Comparison of ENCODE assay signal across 16 cellular contexts in genomic region chr6:89118931-89119330, GRCh38. TPM values are rescaled to one million over a fixed set of nuclear protein-coding genes. Genes with fewer than 3 reads are reported as not detected.
A peak's percentile ranks its signal among the peaks of the same experiment; 100 is the strongest.
DNase-seq lines count a peak whose midpoint lies in the region; ATAC-seq, FAIRE-seq and TF ChIP-seq lines count a peak whose summit lies in the region.
"Had no signal": no experiment of that assay in that cellular context is flagged by ENCODE, and none has a peak within 500 bp of the region (broad histone marks: within the 10 kb centered on the region; RNA-seq: fewer than 3 reads in every experiment).

No MANE protein-coding gene starts in this region.

- H3K79me2 ChIP-seq in osteoblast (ENCODE audit: insufficient read depth, low read length): no peaks in the 10 kb centered on the region

- FAIRE-seq in small intestine (lab: Jason Lieb, UNC): no peak

- H3K36me3 Mint-ChIP-seq in T-helper 1 cell treated with Interleukin-12 subunit alpha and Interleukin-12 subunit beta and Interleukin-4 antibody, amounts not matched to agents 30 μg/mL and 1 μg/mL, for 36 hours (ENCODE audit: low read depth): peaks cover 2% of the 10 kb centered on the region
- H3K36me3 Mint-ChIP-seq in effector memory CD8-positive, alpha-beta T cell (ENCODE audit: insufficient read depth): peaks cover 3% of the 10 kb centered on the region

- H3K9me3 ChIP-seq in osteoblast (ENCODE audit: low read depth, low read length) (no peaks in the 10 kb centered on the region), small intestine (ENCODE audit: control insufficient read depth, low read depth) (no peaks in the 10 kb centered on the region), BE2C (no peaks in the 10 kb centered on the region)
- H3K9me3 ChIP-seq: adrenal gland, SJSA1, upper lobe of right lung had no signal

- H3K36me3 ChIP-seq in osteoblast (ENCODE audit: insufficient read depth, low read length) (no peaks in the 10 kb centered on the region), small intestine (ENCODE audit: control insufficient read depth in 2 of 2, insufficient read depth in 2 of 2, low read length in 2 of 2) (no peaks in the 10 kb centered on the region), BE2C (peaks cover 4% of the 10 kb centered on the region; the same call in 1 of the 2 replicates)
- H3K36me3 ChIP-seq: adrenal gland, upper lobe of right lung had no signal

- H3K4me1 ChIP-seq in osteoblast (ENCODE audit: insufficient read depth, low read length) (no peaks in the 10 kb centered on the region), small intestine (ENCODE audit: control insufficient read depth in 2 of 2, insufficient read depth in 1 of 2, low read depth in 1 of 2, low read length in 1 of 2) (peaks cover 0 to 3% of the 10 kb centered on the region in 2 donors), BE2C (no peaks in the 10 kb centered on the region; the same call in 1 of the 2 replicates)

- H3K27ac ChIP-seq in osteoblast (ENCODE audit: low read depth, low read length) (no peak overlapping the region), small intestine (ENCODE audit: low read depth in 1 of 2, low read length in 1 of 2) (no peak overlapping the region)
- H3K27ac ChIP-seq: adrenal gland, SJSA1, upper lobe of right lung had no signal

- H3K27me3 ChIP-seq in osteoblast (ENCODE audit: insufficient read depth, low read length): peaks cover 21% of the 10 kb centered on the region
- H3K27me3 ChIP-seq in small intestine (ENCODE audit: control insufficient read depth in 2 of 2, insufficient read depth in 2 of 2, low read length in 2 of 2): no peaks in the 10 kb centered on the region
- H3K27me3 ChIP-seq in BE2C: no peaks in the 10 kb centered on the region
- H3K27me3 ChIP-seq: adrenal gland, upper lobe of right lung had no signal

- H3K27ac Mint-ChIP-seq in T-helper 1 cell treated with Interleukin-12 subunit alpha and Interleukin-12 subunit beta and Interleukin-4 antibody, amounts not matched to agents 30 μg/mL and 1 μg/mL, for 36 hours: no peak overlapping the region
- peak overlapping the region in 1 of 2 donors; percentile 16 for H3K27ac Mint-ChIP-seq in effector memory CD8-positive, alpha-beta T cell

- no peak for ATAC-seq in effector memory CD8-positive, alpha-beta T cell (replicated peaks)

- no peak overlapping the region for H3K4me3 ChIP-seq in osteoblast (ENCODE audit: insufficient read depth, low read length)
- no peak overlapping the region for H3K4me3 ChIP-seq in small intestine (ENCODE audit: low read depth in 1 of 2, low read length in 2 of 2)
- no peak overlapping the region for H3K4me3 ChIP-seq in BE2C (ENCODE audit: low read depth, low read length)

- DNase-seq in T-helper 1 cell (no peak), M059J (ENCODE audit: low read depth) (peak; percentile 5), osteoblast (ENCODE audit: insufficient read length, low spot score, missing footprints) (peak; percentile 76), SIG-M5 treated with dmso at 0.1 percent for 504 hours (lab: John Stamatoyannopoulos, UW; ENCODE audit: unreplicated experiment) (no peak), small intestine (no peak), BE2C (no peak)
- DNase-seq in effector memory CD8-positive, alpha-beta T cell: no peak
- DNase-seq: GDM1, hippocampal formation, NCI-H1417 treated with DMSO at 0.1 percent for 48 hours, NCI-H748 treated with DMSO at 0.1 percent for 48 hours, upper lobe of right lung had no signal

- TF ChIP-seq CTCF in osteoblast (IDR thresholded peaks at IDR 0.05; ENCODE audit: extremely low read depth, low read depth, low read length) (no peak), BE2C (IDR thresholded peaks at IDR 0.05; ENCODE audit: low read depth, low read length) (no peak)

- whole genome bisulfite sequencing in small intestine, 3 donors: 78 to 89% (median 85%) methylated on average over 8 of the region's 8 CpGs

- no peaks in the 10 kb centered on the region for H4K20me1 ChIP-seq in osteoblast (ENCODE audit: insufficient read depth, low read length)

- H2AFZ ChIP-seq in osteoblast (ENCODE audit: low read length): no peak overlapping the region

- H3K4me1 Mint-ChIP-seq in T-helper 1 cell treated with Interleukin-12 subunit alpha and Interleukin-12 subunit beta and Interleukin-4 antibody, amounts not matched to agents 30 μg/mL and 1 μg/mL, for 36 hours (ENCODE audit: low read depth): peaks cover 6% of the 10 kb centered on the region
- H3K4me1 Mint-ChIP-seq in effector memory CD8-positive, alpha-beta T cell (ENCODE audit: low read depth in 2 of 2): peaks cover 6% of the 10 kb centered on the region in 2 donors

- H3K4me2 ChIP-seq in osteoblast (ENCODE audit: insufficient read depth, low read length): no peak overlapping the region

- H3K4me3 Mint-ChIP-seq in T-helper 1 cell treated with Interleukin-12 subunit alpha and Interleukin-12 subunit beta and Interleukin-4 antibody, amounts not matched to agents 30 μg/mL and 1 μg/mL, for 36 hours: peak overlapping the region; percentile 66
- H3K4me3 Mint-ChIP-seq in effector memory CD8-positive, alpha-beta T cell: peak overlapping the region; percentile 65 to 85

- H3K27me3 Mint-ChIP-seq in T-helper 1 cell treated with Interleukin-12 subunit alpha and Interleukin-12 subunit beta and Interleukin-4 antibody, amounts not matched to agents 30 μg/mL and 1 μg/mL, for 36 hours (ENCODE audit: low read depth): peaks cover 44% of the 10 kb centered on the region
- no peaks in the 10 kb centered on the region for H3K27me3 Mint-ChIP-seq in effector memory CD8-positive, alpha-beta T cell

- H3K9me3 Mint-ChIP-seq in T-helper 1 cell treated with Interleukin-12 subunit alpha and Interleukin-12 subunit beta and Interleukin-4 antibody, amounts not matched to agents 30 μg/mL and 1 μg/mL, for 36 hours: no peaks in the 10 kb centered on the region
- no peaks in the 10 kb centered on the region for H3K9me3 Mint-ChIP-seq in effector memory CD8-positive, alpha-beta T cell

RNA-seq across cellular contexts. Expression of gene SRSF12, which starts 1.1 kb away (rescaled TPM):
- not detected in 2 replicates for total RNA-seq in M059J (2014; rRNA removed; shearing (Covaris generic))
- total RNA-seq in osteoblast: under 0.01 and 0.29 TPM in 2 replicates
- under 1 TPM in 1 of 3 donors, not detected in 2; 0.15 TPM for polyA plus RNA-seq in small intestine
- polyA plus RNA-seq in BE2C (2012; ENCODE audit: insufficient read depth, insufficient read length, low read depth): 4.6 TPM
- total RNA-seq: lung microvascular endothelial cell, upper lobe of right lung had no signal

RNA-seq across cellular contexts. Expression of gene PM20D2, which starts 26.9 kb away (rescaled TPM):
- 6.1 and 12.4 TPM in 2 replicates for total RNA-seq in M059J (2014; rRNA removed; shearing (Covaris generic))
- total RNA-seq in osteoblast: 2.4 and 2.9 TPM in 2 replicates
- polyA plus RNA-seq in small intestine: 10 to 100 TPM in 1 of 3 donors, 1 to 10 TPM in 2; 2.4 to 10.4 (median 4.7) TPM
- 7.2 TPM for polyA plus RNA-seq in BE2C (2012; ENCODE audit: insufficient read depth, insufficient read length, low read depth)

RNA-seq across cellular contexts. Expression of gene PNRC1, which starts 38.4 kb away (rescaled TPM):
- 20.3 and 31.1 TPM in 2 replicates for total RNA-seq in M059J (2014; rRNA removed; shearing (Covaris generic))
- 95.2 and 98.1 TPM in 2 replicates for total RNA-seq in osteoblast
- polyA plus RNA-seq in small intestine: 10 to 100 TPM; 30.2 to 37.2 (median 32.4) TPM
- 23.5 TPM for polyA plus RNA-seq in BE2C (2012; ENCODE audit: insufficient read depth, insufficient read length, low read depth)

Comparison
In these comparisons a context has a peak if more than half of its experiments do, and no peak if none do; other contexts are left out.
1. DNase-seq: peak in M059J (single experiment) and osteoblast (single experiment); none in T-helper 1 cell (0 of 5), effector memory CD8-positive, alpha-beta T cell (0 of 3), SIG-M5 treated with dmso at 0.1 percent for 504 hours (single experiment), small intestine (single experiment) and BE2C (single experiment).